In the genomic region with DNA sequence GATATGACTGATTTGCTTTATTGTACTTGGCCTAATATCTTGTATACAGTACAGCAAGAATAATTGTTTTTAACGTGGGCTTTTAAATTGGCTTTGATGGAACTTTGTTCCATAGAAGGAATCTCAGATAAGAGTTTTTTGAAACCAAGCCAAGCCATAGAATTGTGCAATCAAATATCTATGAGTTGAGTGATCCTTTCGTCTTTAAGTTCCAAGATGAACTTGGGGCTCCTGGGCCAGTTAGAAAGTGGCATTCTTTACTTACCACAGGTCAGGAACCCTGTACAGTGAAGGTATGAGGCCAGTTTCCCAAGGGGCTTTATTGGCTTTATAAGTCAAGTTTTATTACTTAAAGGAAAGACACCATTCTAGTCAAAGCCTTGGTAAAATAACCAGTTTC, we compare ENCODE assay signal across 12 cellular contexts.
"Had no signal": no experiment of that assay in that cellular context is flagged by ENCODE, and none has a peak within 500 bp of the region (broad histone marks: within the 10 kb centered on the region; RNA-seq: fewer than 3 reads in every experiment).

No MANE protein-coding gene starts in this region.

- DNase-seq: activated CD4-positive, alpha-beta memory T cell treated with anti-CD3 and anti-CD28 coated beads, Interleukin-2, amount 10 ng/mL, durations not matched to agents 7 days and 5 days; activated CD4-positive, alpha-beta T cell treated with anti-CD3 and anti-CD28 coated beads for 36 hours; activated CD8-positive, alpha-beta memory T cell treated with anti-CD3 and anti-CD28 coated beads, Interleukin-2, amount 50 U/mL, for 4 hours; hypothalamus; nephron progenitor cell; stimulated activated CD4-positive, alpha-beta T cell treated with anti-CD3 and anti-CD28 coated beads, Interleukin-15, amount 100 ng/mL, for 24 hours; stimulated activated CD4-positive, alpha-beta T cell treated with anti-CD3 and anti-CD28 coated beads, Interleukin-4, amount 100 ng/mL, for 24 hours; T-helper 9 cell; upper lobe of left lung had no signal

- H3K9me3 ChIP-seq: upper lobe of left lung had no signal

- ATAC-seq: activated CD4-positive, alpha-beta T cell treated with anti-CD3 and anti-CD28 coated beads for 36 hours had no signal

- H3K4me3 ChIP-seq: upper lobe of left lung had no signal

- H3K27me3 ChIP-seq: upper lobe of left lung had no signal

- H3K27me3 Mint-ChIP-seq: activated CD4-positive, alpha-beta memory T cell treated with anti-CD3 and anti-CD28 coated beads, Interleukin-2, amount 10 ng/mL, durations not matched to agents 7 days and 5 days; activated CD4-positive, alpha-beta T cell treated with anti-CD3 and anti-CD28 coated beads for 36 hours; stimulated activated naive CD8-positive, alpha-beta T cell treated with anti-CD3 and anti-CD28 coated beads, Interleukin-15, Interleukin-2, amounts not matched to agents 100 ng/mL and 50 ng/mL, for 24 hours had no signal

- H3K4me1 Mint-ChIP-seq: activated CD4-positive, alpha-beta memory T cell treated with anti-CD3 and anti-CD28 coated beads, Interleukin-2, amount 10 ng/mL, durations not matched to agents 7 days and 5 days; activated CD4-positive, alpha-beta T cell treated with anti-CD3 and anti-CD28 coated beads for 36 hours; brain; nephron progenitor cell had no signal

- H3K27ac Mint-ChIP-seq: activated CD4-positive, alpha-beta memory T cell treated with anti-CD3 and anti-CD28 coated beads, Interleukin-2, amount 10 ng/mL, durations not matched to agents 7 days and 5 days; activated CD4-positive, alpha-beta T cell treated with anti-CD3 and anti-CD28 coated beads for 36 hours; brain; nephron progenitor cell; stimulated activated naive CD8-positive, alpha-beta T cell treated with anti-CD3 and anti-CD28 coated beads, Interleukin-15, Interleukin-2, amounts not matched to agents 100 ng/mL and 50 ng/mL, for 24 hours had no signal

- H3K36me3 Mint-ChIP-seq: brain had no signal

- H3K36me3 ChIP-seq: upper lobe of left lung had no signal

- H3K4me1 ChIP-seq: upper lobe of left lung had no signal

- H3K4me3 Mint-ChIP-seq: activated CD4-positive, alpha-beta memory T cell treated with anti-CD3 and anti-CD28 coated beads, Interleukin-2, amount 10 ng/mL, durations not matched to agents 7 days and 5 days; activated CD4-positive, alpha-beta T cell treated with anti-CD3 and anti-CD28 coated beads for 36 hours; brain; nephron progenitor cell; stimulated activated naive CD8-positive, alpha-beta T cell treated with anti-CD3 and anti-CD28 coated beads, Interleukin-15, Interleukin-2, amounts not matched to agents 100 ng/mL and 50 ng/mL, for 24 hours had no signal

- H3K27ac ChIP-seq: upper lobe of left lung, VCaP had no signal
